In the genomic region with DNA sequence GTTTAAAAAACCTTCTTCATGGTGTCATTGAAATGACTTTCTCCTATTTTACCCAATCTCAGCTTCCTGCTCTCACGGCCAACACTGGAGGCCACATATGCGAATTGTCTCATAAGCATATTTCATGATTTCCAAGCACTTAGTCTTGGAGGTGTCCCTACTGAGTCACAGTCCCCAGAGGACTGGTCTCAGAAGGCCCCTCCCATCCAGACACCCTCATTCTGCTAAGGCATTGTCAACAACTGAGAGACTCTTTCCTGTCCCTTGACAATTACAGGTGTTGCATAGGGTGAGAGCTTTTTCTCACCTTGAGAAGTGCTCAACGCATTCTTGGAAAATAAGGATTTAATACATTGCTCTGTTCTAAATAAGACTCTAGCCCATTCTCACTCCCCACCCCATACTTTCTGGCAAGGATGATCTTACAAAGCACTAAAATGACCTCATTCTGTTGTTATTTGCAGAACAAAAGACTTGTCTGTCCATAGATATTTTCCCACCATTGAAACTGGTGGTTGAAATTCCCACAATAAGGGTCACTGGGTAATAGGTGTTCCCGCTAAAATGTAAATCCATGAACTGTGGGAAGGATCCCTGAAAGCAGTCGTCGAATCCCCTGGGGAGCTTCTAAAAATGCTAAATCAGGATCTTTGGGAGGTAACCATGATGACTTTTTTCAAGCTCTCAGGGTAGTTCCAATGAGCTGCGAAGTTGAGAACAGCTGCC, we compare ENCODE assay signal across 18 cellular contexts. TPM values are rescaled to one million over a fixed set of nuclear protein-coding genes. Genes with fewer than 3 reads are reported as not detected.
DNase-seq lines count a peak whose midpoint lies in the region; ATAC-seq and TF ChIP-seq lines count a peak whose summit lies in the region.
"Had no signal": no experiment of that assay in that cellular context is flagged by ENCODE, and none has a peak within 500 bp of the region (broad histone marks: within the 10 kb centered on the region; RNA-seq: fewer than 3 reads in every experiment).

No MANE protein-coding gene starts in this region.

- no peaks in the 10 kb centered on the region for H3F3A ChIP-seq in GM23338 (replicated peaks; ENCODE audit: low read depth)

- no peaks in the 10 kb centered on the region for H3K36me3 ChIP-seq in GM23338 (ENCODE audit: insufficient read depth)

- peaks cover 9% of the 10 kb centered on the region for H3K27me3 Mint-ChIP-seq in GM23338 (ENCODE audit: insufficient read depth, low read depth, poor library complexity)
- H3K27me3 Mint-ChIP-seq: CD4-positive, CD25-positive, alpha-beta regulatory T cell had no signal

- H3K4me1 Mint-ChIP-seq in GM23338, result peaks cover 11% of the 10 kb centered on the region
- H3K4me1 Mint-ChIP-seq: activated T-helper 17 cell treated with anti-CD3 and anti-CD28 coated beads, Interleukin-2, amount 50 U/mL, for 72 hours; CD4-positive, CD25-positive, alpha-beta regulatory T cell; stimulated activated effector memory CD8-positive, alpha-beta T cell treated with anti-CD3 and anti-CD28 coated beads, Interleukin-12 subunit alpha, Interleukin-12 subunit beta, amount 100 ng/mL, for 72 hours had no signal

- H3K4me3 Mint-ChIP-seq in GM23338, result no peak overlapping the region
- H3K4me3 Mint-ChIP-seq: activated CD8-positive, alpha-beta T cell treated with anti-CD3 and anti-CD28 coated beads for 36 hours; activated T-helper 17 cell treated with anti-CD3 and anti-CD28 coated beads, Interleukin-2, amount 50 U/mL, for 72 hours; CD4-positive, CD25-positive, alpha-beta regulatory T cell; naive thymus-derived CD8-positive, alpha-beta T cell; stimulated activated effector memory CD8-positive, alpha-beta T cell treated with anti-CD3 and anti-CD28 coated beads, Interleukin-12 subunit alpha, Interleukin-12 subunit beta, amount 100 ng/mL, for 72 hours had no signal

- TF ChIP-seq CTCF in GM23338 (conservative IDR thresholded peaks at IDR 0.05; ENCODE audit: low read depth in 2 of 2) (no peak), fibroblast of pulmonary artery (IDR thresholded peaks at IDR 0.05; ENCODE audit: low read length, missing control alignments) (no peak)

- H3K27me3 ChIP-seq in GM23338 (ENCODE audit: insufficient read depth), result no peaks in the 10 kb centered on the region
- H3K27me3 ChIP-seq: body of pancreas had no signal

- no peak overlapping the region for H3K4me2 ChIP-seq in GM23338

- H3K36me3 Mint-ChIP-seq in GM23338 (ENCODE audit: low read depth), result no peaks in the 10 kb centered on the region
- no peaks in the 10 kb centered on the region for H3K36me3 Mint-ChIP-seq in activated naive CD4-positive, alpha-beta T cell treated with anti-CD3 and anti-CD28 coated beads, Interleukin-2, amount 50 U/mL, for 72 hours
- H3K36me3 Mint-ChIP-seq: CD4-positive, CD25-positive, alpha-beta regulatory T cell; naive thymus-derived CD8-positive, alpha-beta T cell; stimulated activated effector memory CD8-positive, alpha-beta T cell treated with anti-CD3 and anti-CD28 coated beads, Interleukin-12 subunit alpha, Interleukin-12 subunit beta, amount 100 ng/mL, for 72 hours had no signal

- no peak overlapping the region for H3K27ac Mint-ChIP-seq in GM23338
- no peak overlapping the region for H3K27ac Mint-ChIP-seq in activated naive CD4-positive, alpha-beta T cell treated with anti-CD3 and anti-CD28 coated beads, Interleukin-2, amount 50 U/mL, for 72 hours
- H3K27ac Mint-ChIP-seq: activated CD8-positive, alpha-beta T cell treated with anti-CD3 and anti-CD28 coated beads for 36 hours; activated T-helper 17 cell treated with anti-CD3 and anti-CD28 coated beads, Interleukin-2, amount 50 U/mL, for 72 hours; CD4-positive, CD25-positive, alpha-beta regulatory T cell; naive thymus-derived CD8-positive, alpha-beta T cell; stimulated activated effector memory CD8-positive, alpha-beta T cell treated with anti-CD3 and anti-CD28 coated beads, Interleukin-12 subunit alpha, Interleukin-12 subunit beta, amount 100 ng/mL, for 72 hours had no signal

- H3K4me1 ChIP-seq in GM23338 (ENCODE audit: insufficient read depth), result no peaks in the 10 kb centered on the region
- H3K4me1 ChIP-seq: body of pancreas had no signal

- H2AFZ ChIP-seq in GM23338, result no peak overlapping the region

- peak; percentile 50 for DNase-seq in GM23338 (ENCODE audit: low spot score)
- DNase-seq in SW480 (ENCODE audit: low spot score), result peak; percentile 67
- peak; percentile 85 for DNase-seq in fibroblast of pulmonary artery (ENCODE audit: low read depth)
- DNase-seq in skeletal muscle cell (ENCODE audit: low read depth), result peak; percentile 76
- no peak for DNase-seq in activated naive CD4-positive, alpha-beta T cell treated with anti-CD3 and anti-CD28 coated beads, Interleukin-2, amount 50 U/mL, for 72 hours (ENCODE audit: low spot score in 2 of 2)
- DNase-seq in LoVo (ENCODE audit: low spot score), result no peak
- no peak for DNase-seq in HT-29 (ENCODE audit: low spot score)
- DNase-seq: activated CD8-positive, alpha-beta T cell treated with anti-CD3 and anti-CD28 coated beads for 36 hours; body of pancreas; CD4-positive, CD25-positive, alpha-beta regulatory T cell; GDM1; Karpas-422; naive thymus-derived CD8-positive, alpha-beta T cell; NCI-H2029; SHP77; stimulated activated CD4-positive, alpha-beta T cell treated with anti-CD3 and anti-CD28 coated beads, Interleukin-4, amount 100 ng/mL, for 4 hours had no signal

- H3K27ac ChIP-seq in GM23338 (ENCODE audit: low read depth), result no peak overlapping the region
- H3K27ac ChIP-seq: body of pancreas had no signal

- no peaks in the 10 kb centered on the region for H4K20me1 ChIP-seq in GM23338 (replicated peaks; ENCODE audit: insufficient read depth)

- no peaks in the 10 kb centered on the region; the same call in 1 of the 3 replicates for H3K9me3 Mint-ChIP-seq in GM23338
- no peaks in the 10 kb centered on the region for H3K9me3 Mint-ChIP-seq in activated naive CD4-positive, alpha-beta T cell treated with anti-CD3 and anti-CD28 coated beads, Interleukin-2, amount 50 U/mL, for 72 hours
- H3K9me3 Mint-ChIP-seq: activated CD8-positive, alpha-beta T cell treated with anti-CD3 and anti-CD28 coated beads for 36 hours; activated T-helper 17 cell treated with anti-CD3 and anti-CD28 coated beads, Interleukin-2, amount 50 U/mL, for 72 hours; naive thymus-derived CD8-positive, alpha-beta T cell; stimulated activated effector memory CD8-positive, alpha-beta T cell treated with anti-CD3 and anti-CD28 coated beads, Interleukin-12 subunit alpha, Interleukin-12 subunit beta, amount 100 ng/mL, for 72 hours had no signal

- H3K79me2 ChIP-seq in GM23338 (replicated peaks; ENCODE audit: insufficient read depth), result no peaks in the 10 kb centered on the region

- 0 out of 2 replicates have a peak, but pooled peaks cover 19% of the 10 kb centered on the region for H3K9me2 ChIP-seq in GM23338 (ENCODE audit: insufficient read depth)

- ATAC-seq in GM23338, result peak; percentile 48
- ATAC-seq in activated naive CD4-positive, alpha-beta T cell treated with anti-CD3 and anti-CD28 coated beads, Interleukin-2, amount 50 U/mL, for 72 hours, result no peak
- ATAC-seq: activated CD8-positive, alpha-beta T cell treated with anti-CD3 and anti-CD28 coated beads for 36 hours; activated T-helper 17 cell treated with anti-CD3 and anti-CD28 coated beads, Interleukin-2, amount 50 U/mL, for 72 hours; body of pancreas; naive thymus-derived CD8-positive, alpha-beta T cell; stimulated activated effector memory CD8-positive, alpha-beta T cell treated with anti-CD3 and anti-CD28 coated beads, Interleukin-12 subunit alpha, Interleukin-12 subunit beta, amount 100 ng/mL, for 72 hours had no signal

- H3K4me3 ChIP-seq in GM23338 (no peak overlapping the region), fibroblast of pulmonary artery (replicated peaks; ENCODE audit: low read depth, low read length) (no peak overlapping the region), skeletal muscle cell (ENCODE audit: low read depth, low read length) (no peak overlapping the region)
- H3K4me3 ChIP-seq: body of pancreas had no signal

TF ChIP-seq in GM23338, 12 proteins besides CTCF, POLR2A, EP300 and RAD21:
- TF ChIP-seq POLR2AphosphoS5 (IDR thresholded peaks at IDR 0.05; ENCODE audit: low read depth), result no peak

RNA-seq across cellular contexts. Expression of a gene that starts 32.3 kb away (rescaled TPM):
- 38.3 TPM in 2 replicates for total RNA-seq in GM23338 (2014; rRNA removed; shearing (Covaris generic))
- polyA plus RNA-seq in GM23338 (2016; fragmentation: Nextera tagmentation; extraction: Ambion mirVana), result 6.1 and 7.0 TPM in 2 replicates
- under 1 TPM; 0.27 to 0.72 TPM for total RNA-seq in activated naive CD4-positive, alpha-beta T cell treated with anti-CD3 and anti-CD28 coated beads, Interleukin-2, amount 50 U/mL, for 72 hours
- total RNA-seq in HT-29 (2014; rRNA removed; shearing (Covaris generic)), result 7.5 and 10.8 TPM in 2 replicates

Comparison
In these comparisons a context has a peak if more than half of its experiments do, and no peak if none do; other contexts are left out.
1. DNase-seq: peak in GM23338 (single experiment), SW480 (single experiment), fibroblast of pulmonary artery (single experiment) and skeletal muscle cell (single experiment); none in activated naive CD4-positive, alpha-beta T cell treated with anti-CD3 and anti-CD28 coated beads, Interleukin-2, amount 50 U/mL, for 72 hours (0 of 2), LoVo (single experiment) and HT-29 (single experiment).